Comparison of ENCODE assay signal across 5 cellular contexts in the genomic region with DNA sequence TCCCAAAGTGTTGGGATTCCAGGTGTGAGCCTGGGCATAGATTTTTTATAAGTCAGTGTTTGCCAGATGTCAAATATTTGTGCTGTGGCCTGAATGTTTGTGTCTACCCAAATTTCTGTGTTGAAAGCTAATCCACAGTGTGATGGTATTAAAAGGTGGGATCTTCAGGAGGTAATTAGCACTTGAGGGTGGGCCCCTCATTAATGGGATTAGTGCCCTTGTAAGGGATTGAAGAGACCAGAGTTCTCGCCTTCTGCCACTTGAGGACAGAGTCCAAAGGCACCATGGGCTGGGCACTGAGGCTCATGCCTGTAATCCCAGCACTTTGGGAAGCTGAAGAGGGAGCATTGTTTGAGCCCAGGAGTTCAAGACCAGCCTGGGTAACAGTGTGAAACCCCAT. TPM values are rescaled to one million over a fixed set of nuclear protein-coding genes. Genes with fewer than 3 reads are reported as not detected.
"Had no signal": no experiment of that assay in that cellular context is flagged by ENCODE, and none has a peak within 500 bp of the region (broad histone marks: within the 10 kb centered on the region; RNA-seq: fewer than 3 reads in every experiment).

No MANE protein-coding gene starts in this region.

- DNase-seq: H9, HCEC 1CT, KBM-7 had no signal

- H3K4me2 ChIP-seq: GM23338 had no signal

- H3K4me3 ChIP-seq: GM23338 had no signal

RNA-seq across cellular contexts. Expression of a gene that starts 9.7 kb away (rescaled TPM):
- polyA plus RNA-seq: IgD-negative memory B cell had no signal
